10 cellular contexts compared by ENCODE assay signal in genomic region chr16:73122604-73123386, GRCh38.
DNase-seq lines count a peak whose midpoint lies in the region; ATAC-seq and TF ChIP-seq lines count a peak whose summit lies in the region.
"Had no signal": no experiment of that assay in that cellular context is flagged by ENCODE, and none has a peak within 500 bp of the region (broad histone marks: within the 10 kb centered on the region; RNA-seq: fewer than 3 reads in every experiment).

No MANE protein-coding gene starts in this region.

- peak overlapping the region; percentile 43 for H3K4me3 Mint-ChIP-seq in CD8-positive, alpha-beta T cell
- H3K4me3 Mint-ChIP-seq in T-helper 17 cell (peak overlapping the region; percentile 37), osteocyte (ENCODE audit: unreplicated experiment) (no peak overlapping the region)

- peak overlapping the region; percentile 57 for H3K27ac Mint-ChIP-seq in CD8-positive, alpha-beta T cell
- H3K27ac Mint-ChIP-seq in T-helper 17 cell, result peak overlapping the region; percentile 44
- H3K27ac Mint-ChIP-seq in osteocyte (ENCODE audit: unreplicated experiment), result peak overlapping the region; percentile 48

- no peak for TF ChIP-seq CTCF in CD8-positive, alpha-beta T cell (IDR thresholded peaks at IDR 0.05)
- no peak for TF ChIP-seq CTCF in osteocyte (IDR thresholded peaks at IDR 0.05)
- no peak for TF ChIP-seq CTCF in GM13977 (IDR thresholded peaks at IDR 0.05; ENCODE audit: extremely low read depth, insufficient read depth, missing control alignments)

- in situ Hi-C loops in GM13977 (cut with MboI; ENCODE audit: low pct_unique_long_range_greater_than_20kb, low sequenced_read_pairs, unreplicated experiment), result no loop called here

- no peaks in the 10 kb centered on the region for H3K27me3 Mint-ChIP-seq in CD8-positive, alpha-beta T cell (ENCODE audit: low read depth)
- H3K27me3 Mint-ChIP-seq in T-helper 17 cell, result no peaks in the 10 kb centered on the region
- H3K27me3 Mint-ChIP-seq in osteocyte (ENCODE audit: unreplicated experiment), result no peaks in the 10 kb centered on the region

- peaks cover 10% of the 10 kb centered on the region for H3K4me1 Mint-ChIP-seq in CD8-positive, alpha-beta T cell (ENCODE audit: low read depth)
- peaks cover 6% of the 10 kb centered on the region for H3K4me1 Mint-ChIP-seq in T-helper 17 cell
- peaks cover 34% of the 10 kb centered on the region for H3K4me1 Mint-ChIP-seq in osteocyte (ENCODE audit: unreplicated experiment)

- H3K36me3 Mint-ChIP-seq in CD8-positive, alpha-beta T cell, result no peaks in the 10 kb centered on the region
- H3K36me3 Mint-ChIP-seq in T-helper 17 cell (ENCODE audit: low read depth) (peaks cover 5% of the 10 kb centered on the region), osteocyte (ENCODE audit: unreplicated experiment) (no peaks in the 10 kb centered on the region)

- no peak overlapping the region for H3K4me3 ChIP-seq in CD8-positive, alpha-beta T cell (ENCODE audit: low read depth, low read length)

- no peaks in the 10 kb centered on the region for H3K27me3 ChIP-seq in CD8-positive, alpha-beta T cell (ENCODE audit: insufficient read depth, low read length)

- no peak for DNase-seq in CD8-positive, alpha-beta T cell
- DNase-seq in T-helper 17 cell, result no peak
- DNase-seq in foreskin melanocyte, result peak; percentile 90
- DNase-seq in osteocyte (ENCODE audit: extremely low spot score, unreplicated experiment), result no peak
- DNase-seq in amniotic stem cell (lab: John Stamatoyannopoulos, UW), result no peak
- no peak for DNase-seq in NCI-H526 (lab: John Stamatoyannopoulos, UW)
- no peak for DNase-seq in NCI-H2171 (lab: John Stamatoyannopoulos, UW)
- no peak for DNase-seq in GM13977 (ENCODE audit: low spot score)
- DNase-seq: DND-41 had no signal

- no peak overlapping the region for H3K27ac ChIP-seq in CD8-positive, alpha-beta T cell (ENCODE audit: low read depth, low read length)
- H3K27ac ChIP-seq: VCaP had no signal

- peaks cover 5% of the 10 kb centered on the region for H3K4me1 ChIP-seq in CD8-positive, alpha-beta T cell (ENCODE audit: insufficient read depth, low read length)

- intact Hi-C loops in CD8-positive, alpha-beta T cell (cut with DNase I, micrococcal nuclease), result no loop called here

- ATAC-seq in CD8-positive, alpha-beta T cell, result peak; percentile 34
- ATAC-seq in T-helper 17 cell, result peak; percentile 80

- POLR2A ChIA-PET in CD8-positive, alpha-beta T cell (lab: Charles Lee), result interaction anchor here (1.1 kb wide), 1 partner anchor 12 kb away, joined by 3 read pairs; no protein-coding TSS in a partner anchor

- peaks cover under 1% of the 10 kb centered on the region for H3K9me3 ChIP-seq in CD8-positive, alpha-beta T cell (ENCODE audit: low read length)
- H3K9me3 ChIP-seq in T-helper 17 cell (ENCODE audit: control insufficient read depth, low read length, poor library complexity, severe bottlenecking), result no peaks in the 10 kb centered on the region

- H3K36me3 ChIP-seq in CD8-positive, alpha-beta T cell (ENCODE audit: insufficient read depth, low read length), result no peaks in the 10 kb centered on the region

- CTCF ChIA-PET in CD8-positive, alpha-beta T cell (lab: Charles Lee), result no interaction called here

- peaks cover 4% of the 10 kb centered on the region for H3K9me3 Mint-ChIP-seq in CD8-positive, alpha-beta T cell
- peaks cover 2% of the 10 kb centered on the region for H3K9me3 Mint-ChIP-seq in osteocyte (ENCODE audit: unreplicated experiment)
